In genomic region chr7:115722302-115722701, GRCh38 we compare ENCODE assay signal across 1 cellular context.
TF ChIP-seq lines count a peak whose summit lies in the region.

No MANE protein-coding gene starts in this region.

TF ChIP-seq in HCT116, 20 proteins besides CTCF, POLR2A, EP300 and RAD21 (continued from another document):
- TF ChIP-seq, protein P1, sequence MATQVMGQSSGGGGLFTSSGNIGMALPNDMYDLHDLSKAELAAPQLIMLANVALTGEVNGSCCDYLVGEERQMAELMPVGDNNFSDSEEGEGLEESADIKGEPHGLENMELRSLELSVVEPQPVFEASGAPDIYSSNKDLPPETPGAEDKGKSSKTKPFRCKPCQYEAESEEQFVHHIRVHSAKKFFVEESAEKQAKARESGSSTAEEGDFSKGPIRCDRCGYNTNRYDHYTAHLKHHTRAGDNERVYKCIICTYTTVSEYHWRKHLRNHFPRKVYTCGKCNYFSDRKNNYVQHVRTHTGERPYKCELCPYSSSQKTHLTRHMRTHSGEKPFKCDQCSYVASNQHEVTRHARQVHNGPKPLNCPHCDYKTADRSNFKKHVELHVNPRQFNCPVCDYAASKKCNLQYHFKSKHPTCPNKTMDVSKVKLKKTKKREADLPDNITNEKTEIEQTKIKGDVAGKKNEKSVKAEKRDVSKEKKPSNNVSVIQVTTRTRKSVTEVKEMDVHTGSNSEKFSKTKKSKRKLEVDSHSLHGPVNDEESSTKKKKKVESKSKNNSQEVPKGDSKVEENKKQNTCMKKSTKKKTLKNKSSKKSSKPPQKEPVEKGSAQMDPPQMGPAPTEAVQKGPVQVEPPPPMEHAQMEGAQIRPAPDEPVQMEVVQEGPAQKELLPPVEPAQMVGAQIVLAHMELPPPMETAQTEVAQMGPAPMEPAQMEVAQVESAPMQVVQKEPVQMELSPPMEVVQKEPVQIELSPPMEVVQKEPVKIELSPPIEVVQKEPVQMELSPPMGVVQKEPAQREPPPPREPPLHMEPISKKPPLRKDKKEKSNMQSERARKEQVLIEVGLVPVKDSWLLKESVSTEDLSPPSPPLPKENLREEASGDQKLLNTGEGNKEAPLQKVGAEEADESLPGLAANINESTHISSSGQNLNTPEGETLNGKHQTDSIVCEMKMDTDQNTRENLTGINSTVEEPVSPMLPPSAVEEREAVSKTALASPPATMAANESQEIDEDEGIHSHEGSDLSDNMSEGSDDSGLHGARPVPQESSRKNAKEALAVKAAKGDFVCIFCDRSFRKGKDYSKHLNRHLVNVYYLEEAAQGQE (IDR thresholded peaks at IDR 0.05; ENCODE audit: low read depth), result no peak
- TF ChIP-seq, protein P2, sequence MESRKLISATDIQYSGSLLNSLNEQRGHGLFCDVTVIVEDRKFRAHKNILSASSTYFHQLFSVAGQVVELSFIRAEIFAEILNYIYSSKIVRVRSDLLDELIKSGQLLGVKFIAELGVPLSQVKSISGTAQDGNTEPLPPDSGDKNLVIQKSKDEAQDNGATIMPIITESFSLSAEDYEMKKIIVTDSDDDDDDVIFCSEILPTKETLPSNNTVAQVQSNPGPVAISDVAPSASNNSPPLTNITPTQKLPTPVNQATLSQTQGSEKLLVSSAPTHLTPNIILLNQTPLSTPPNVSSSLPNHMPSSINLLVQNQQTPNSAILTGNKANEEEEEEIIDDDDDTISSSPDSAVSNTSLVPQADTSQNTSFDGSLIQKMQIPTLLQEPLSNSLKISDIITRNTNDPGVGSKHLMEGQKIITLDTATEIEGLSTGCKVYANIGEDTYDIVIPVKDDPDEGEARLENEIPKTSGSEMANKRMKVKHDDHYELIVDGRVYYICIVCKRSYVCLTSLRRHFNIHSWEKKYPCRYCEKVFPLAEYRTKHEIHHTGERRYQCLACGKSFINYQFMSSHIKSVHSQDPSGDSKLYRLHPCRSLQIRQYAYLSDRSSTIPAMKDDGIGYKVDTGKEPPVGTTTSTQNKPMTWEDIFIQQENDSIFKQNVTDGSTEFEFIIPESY (IDR thresholded peaks at IDR 0.05; ENCODE audit: extremely low read depth, insufficient replicate concordance, low read length), result no peak
- TF ChIP-seq POLR2AphosphoS5 (IDR thresholded peaks at IDR 0.05; ENCODE audit: low read depth, low read length) (no peak), ELF1 (IDR thresholded peaks at IDR 0.05; ENCODE audit: borderline replicate concordance, low read depth) (no peak), ZFX (IDR thresholded peaks at IDR 0.05) (no peak), CBX3 (IDR thresholded peaks at IDR 0.05; ENCODE audit: low read depth) (no peak), SRF (IDR thresholded peaks at IDR 0.05; ENCODE audit: low read depth) (no peak), SP1 (IDR thresholded peaks at IDR 0.05; ENCODE audit: low read depth) (no peak), FOSL1 (IDR thresholded peaks at IDR 0.05; ENCODE audit: low read depth) (no peak), JUND (IDR thresholded peaks at IDR 0.05) (no peak), EZH2phosphoT487 (IDR thresholded peaks at IDR 0.05; ENCODE audit: borderline replicate concordance) (no peak)
